In the genomic region with DNA sequence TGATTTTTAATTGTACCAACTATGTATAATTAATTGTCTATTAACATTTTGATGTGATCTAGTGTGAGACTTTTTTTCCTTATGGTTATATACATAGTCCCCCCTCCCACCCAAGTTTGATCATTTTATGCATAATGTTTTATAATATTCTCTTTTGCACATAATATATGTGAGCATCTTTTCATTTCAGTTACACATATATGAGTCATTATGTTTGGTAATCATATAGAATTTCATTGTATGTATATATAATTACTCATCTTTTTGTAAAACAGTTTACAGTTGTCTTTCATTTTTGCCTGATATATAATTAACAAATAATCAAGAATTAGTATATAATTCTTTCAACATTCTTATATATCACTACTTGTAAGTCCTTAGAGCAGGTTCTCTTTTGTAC, we compare ENCODE assay signal across 27 cellular contexts. TPM values are rescaled to one million over a fixed set of nuclear protein-coding genes. Genes with fewer than 3 reads are reported as not detected.
DNase-seq lines count a peak whose midpoint lies in the region; ATAC-seq, FAIRE-seq and TF ChIP-seq lines count a peak whose summit lies in the region.
"Had no signal": no experiment of that assay in that cellular context is flagged by ENCODE, and none has a peak within 500 bp of the region (broad histone marks: within the 10 kb centered on the region; RNA-seq: fewer than 3 reads in every experiment).

No MANE protein-coding gene starts in this region.

- DNase-seq in RWPE2 (ENCODE audit: low spot score) (no peak), frontal cortex (ENCODE audit: low spot score in 2 of 2) (no peak), kidney (no peak), UCSD-AML1 (lab: John Stamatoyannopoulos, UW; ENCODE audit: unreplicated experiment) (no peak), upper lobe of right lung (no peak), endothelial cell (ENCODE audit: low spot score) (no peak)
- DNase-seq: ACHN; AML-193; BE2C; Calu3; CD4-positive, alpha-beta T cell; CD8-positive, alpha-beta memory T cell; DMS53; DMS79 treated with DMSO at 0.1 percent for 48 hours; GM23248; H7; HCEC 1CT had no signal

- H3K27me3 ChIP-seq in RWPE2 (ENCODE audit: insufficient read depth, poor library complexity, severe bottlenecking) (no peaks in the 10 kb centered on the region), upper lobe of right lung (no peaks in the 10 kb centered on the region)
- H3K27me3 ChIP-seq: BE2C; BLaER1 treated with 17β-estradiol and CSF1 and Interleukin-3, amounts not matched to agents 10 nM and 100 nM had no signal

- peaks cover 86% of the 10 kb centered on the region for H3K36me3 ChIP-seq in RWPE2 (ENCODE audit: low read depth)
- H3K36me3 ChIP-seq in kidney (ENCODE audit: control insufficient read depth in 1 of 2, insufficient read depth in 2 of 2, low read length in 2 of 2) = peaks cover 4 to 12% of the 10 kb centered on the region in 2 donors
- H3K36me3 ChIP-seq in upper lobe of right lung = peaks cover 73% of the 10 kb centered on the region

- no peaks in the 10 kb centered on the region for H3K27me3 Mint-ChIP-seq in endothelial cell (ENCODE audit: unreplicated experiment)
- H3K27me3 Mint-ChIP-seq: CD4-positive, alpha-beta T cell; CD8-positive, alpha-beta memory T cell had no signal

- H3K36me3 Mint-ChIP-seq in endothelial cell (ENCODE audit: low read depth, unreplicated experiment) = peaks cover 6% of the 10 kb centered on the region

- FAIRE-seq in A204.1 (lab: Jason Lieb, UNC) (peak; percentile 66), frontal cortex (lab: Jason Lieb, UNC) (peak; percentile 17), kidney (lab: Jason Lieb, UNC) (peak; percentile 39)
- FAIRE-seq: A549, GM12892, GM19239, H1 had no signal

- H3K27ac Mint-ChIP-seq in endothelial cell (ENCODE audit: unreplicated experiment) = no peak overlapping the region
- H3K27ac Mint-ChIP-seq: CD14-positive monocyte; CD4-positive, alpha-beta T cell; CD8-positive, alpha-beta memory T cell had no signal

- intact Hi-C loops in kidney (cut with DNase I) (no loop called here), upper lobe of right lung (cut with DNase I) (no loop called here)

- H3K4me3 ChIP-seq in RWPE2 (ENCODE audit: severe bottlenecking) (no peak overlapping the region), kidney (ENCODE audit: low read length in 2 of 2) (no peak overlapping the region), upper lobe of right lung (no peak overlapping the region)
- H3K4me3 ChIP-seq: A549; BLaER1 treated with 17β-estradiol and CSF1 and Interleukin-3, amounts not matched to agents 10 nM and 100 nM; GM23248 had no signal

- H3K27ac ChIP-seq in RWPE2 (ENCODE audit: poor library complexity, severe bottlenecking) (no peak overlapping the region), kidney (ENCODE audit: low read depth in 2 of 2, low read length in 2 of 2) (no peak overlapping the region), upper lobe of right lung (no peak overlapping the region)
- H3K27ac ChIP-seq: 22Rv1; A549; BLaER1 treated with 17β-estradiol and CSF1 and Interleukin-3, amounts not matched to agents 10 nM and 100 nM; GM23248 had no signal

- 0 out of 3 replicates have a peak, but pooled peaks have one; percentile 31 for ATAC-seq in RWPE2 (ENCODE audit: low read depth)
- no peak for ATAC-seq in upper lobe of right lung
- ATAC-seq: A549 had no signal

- H3K9me3 ChIP-seq in RWPE2 (ENCODE audit: severe bottlenecking) = no peaks in the 10 kb centered on the region
- H3K9me3 ChIP-seq in kidney (ENCODE audit: control insufficient read depth in 1 of 2, low read length in 2 of 2) = no peaks in the 10 kb centered on the region
- no peaks in the 10 kb centered on the region for H3K9me3 ChIP-seq in upper lobe of right lung
- H3K9me3 ChIP-seq: A549, BE2C had no signal

- peaks cover 7% of the 10 kb centered on the region for H3K4me1 ChIP-seq in RWPE2 (ENCODE audit: insufficient read depth, poor library complexity, severe bottlenecking)
- H3K4me1 ChIP-seq in kidney (ENCODE audit: control insufficient read depth in 1 of 2, insufficient read depth in 1 of 2, low read depth in 1 of 2, low read length in 2 of 2) = no peaks in the 10 kb centered on the region
- H3K4me1 ChIP-seq in upper lobe of right lung = no peaks in the 10 kb centered on the region
- H3K4me1 ChIP-seq: A549; BE2C; BLaER1 treated with 17β-estradiol and CSF1 and Interleukin-3, amounts not matched to agents 10 nM and 100 nM had no signal

- H3K9me3 Mint-ChIP-seq in endothelial cell (ENCODE audit: unreplicated experiment) = no peaks in the 10 kb centered on the region
- H3K9me3 Mint-ChIP-seq: CD4-positive, alpha-beta T cell; CD8-positive, alpha-beta memory T cell had no signal

- H3K4me3 Mint-ChIP-seq in endothelial cell (ENCODE audit: unreplicated experiment) = no peak overlapping the region
- H3K4me3 Mint-ChIP-seq: CD14-positive monocyte; CD4-positive, alpha-beta T cell; CD8-positive, alpha-beta memory T cell had no signal

- peaks cover 11% of the 10 kb centered on the region for H3K4me1 Mint-ChIP-seq in endothelial cell (ENCODE audit: unreplicated experiment)
- H3K4me1 Mint-ChIP-seq: CD14-positive monocyte had no signal

- TF ChIP-seq CTCF in RWPE2 (IDR thresholded peaks at IDR 0.05; ENCODE audit: poor library complexity, severe bottlenecking) (no peak), kidney (IDR thresholded peaks at IDR 0.05; ENCODE audit: borderline replicate concordance, extremely low read depth, insufficient read depth) (no peak), upper lobe of right lung (IDR thresholded peaks at IDR 0.05) (no peak), endothelial cell (IDR thresholded peaks at IDR 0.05; ENCODE audit: unreplicated experiment) (no peak)

- H3K9ac ChIP-seq in kidney (ENCODE audit: low read length in 2 of 2) = no peak overlapping the region
- H3K9ac ChIP-seq: BLaER1 treated with 17β-estradiol and CSF1 and Interleukin-3, amounts not matched to agents 10 nM and 100 nM; GM23248 had no signal

RNA-seq across cellular contexts. Expression of gene RWDD1, which starts 15.0 kb away (rescaled TPM):
- total RNA-seq in frontal cortex = 26.5 TPM
- total RNA-seq in kidney = 39.3 TPM
- polyA plus RNA-seq in kidney (ENCODE audit: insufficient read depth, low read depth, low replicate concordance) = 84.1 TPM
- 37.4 TPM for total RNA-seq in upper lobe of right lung
- total RNA-seq in endothelial cell (ENCODE audit: unreplicated experiment) = 38.0 TPM

RNA-seq across cellular contexts. Expression of gene RSPH4A, which starts 30.0 kb away (rescaled TPM):
- 1.6 TPM for total RNA-seq in frontal cortex
- 1.8 TPM for total RNA-seq in kidney
- polyA plus RNA-seq in kidney (ENCODE audit: insufficient read depth, low read depth, low replicate concordance) = 0.62 TPM
- total RNA-seq in upper lobe of right lung = 0.72 TPM
- 1.3 TPM for total RNA-seq in endothelial cell (ENCODE audit: unreplicated experiment)
- total RNA-seq: GM23248 had no signal
- polyA plus RNA-seq: CD14-positive monocyte; CD8-positive, alpha-beta memory T cell had no signal

RNA-seq across cellular contexts. Expression of gene CALHM4, which starts 32.7 kb away (rescaled TPM):
- total RNA-seq in frontal cortex (not detected), kidney (not detected), upper lobe of right lung (not detected), endothelial cell (ENCODE audit: unreplicated experiment) (not detected)
- polyA plus RNA-seq in kidney (ENCODE audit: insufficient read depth, low read depth, low replicate concordance) = 0.60 TPM
- total RNA-seq: Calu3; CD4-positive, alpha-beta T cell; CD8-positive, alpha-beta memory T cell; Daoy; G401; GM23248; H1; H7 had no signal
- polyA plus RNA-seq: A549; CD14-positive monocyte; CD8-positive, alpha-beta memory T cell; GM23248; H1 had no signal

RNA-seq across cellular contexts. Expression of gene TRAPPC3L, which starts 40.8 kb away (rescaled TPM):
- total RNA-seq in frontal cortex = under 0.01 TPM
- total RNA-seq in kidney = not detected
- not detected for polyA plus RNA-seq in kidney (ENCODE audit: insufficient read depth, low read depth, low replicate concordance)
- 0.64 TPM for total RNA-seq in upper lobe of right lung
- not detected for total RNA-seq in endothelial cell (ENCODE audit: unreplicated experiment)
- total RNA-seq: Calu3; CD4-positive, alpha-beta T cell; CD8-positive, alpha-beta memory T cell; Daoy; G401; GM23248; H1; H7 had no signal
- polyA plus RNA-seq: A549; CD8-positive, alpha-beta memory T cell; GM23248; H1 had no signal
